ENCODE assay signal across 28 cellular contexts in the genomic region with DNA sequence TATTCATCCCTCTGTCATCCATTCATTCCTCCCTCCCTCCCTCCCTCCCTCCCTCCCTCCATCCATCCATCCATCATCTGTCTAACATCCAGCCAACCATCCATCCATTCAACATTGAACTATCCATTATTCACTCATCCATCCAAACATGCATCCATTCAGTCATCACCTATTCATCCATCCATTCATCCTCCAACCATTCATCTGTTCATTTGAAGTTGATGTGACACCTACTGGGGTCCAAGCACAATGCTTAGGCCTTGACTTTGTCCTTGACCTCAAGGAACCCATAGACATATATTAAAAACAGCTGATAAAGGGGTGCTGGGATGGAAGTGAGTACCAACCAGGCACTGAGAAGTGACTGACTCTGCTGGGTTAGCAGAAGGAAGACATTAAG.
"Had no signal": no experiment of that assay in that cellular context is flagged by ENCODE, and none has a peak within 500 bp of the region (broad histone marks: within the 10 kb centered on the region; RNA-seq: fewer than 3 reads in every experiment).

No MANE protein-coding gene starts in this region.

- H3K27ac Mint-ChIP-seq: activated CD4-positive, alpha-beta memory T cell treated with anti-CD3 and anti-CD28 coated beads for 36 hours; activated naive CD8-positive, alpha-beta T cell treated with anti-CD3 and anti-CD28 coated beads for 36 hours; progenitor cell of endocrine pancreas; T-helper 1 cell treated with Interleukin-12 subunit alpha and Interleukin-12 subunit beta and Interleukin-4 antibody, amounts not matched to agents 30 μg/mL and 1 μg/mL, for 36 hours had no signal

- H3K9me3 Mint-ChIP-seq: activated CD4-positive, alpha-beta memory T cell treated with anti-CD3 and anti-CD28 coated beads for 36 hours; activated naive CD8-positive, alpha-beta T cell treated with anti-CD3 and anti-CD28 coated beads for 36 hours; activated T-cell treated with anti-CD3 and anti-CD28 coated beads, Interleukin-2, amount 50 U/mL, for 4 hours; effector memory CD8-positive, alpha-beta T cell; immature natural killer cell; mesothelial cell of epicardium; naive B cell; T-helper 1 cell treated with Interleukin-12 subunit alpha and Interleukin-12 subunit beta and Interleukin-4 antibody, amounts not matched to agents 30 μg/mL and 1 μg/mL, for 36 hours had no signal

- H3K36me3 ChIP-seq: gastrocnemius medialis, ovary, right lobe of liver, suprapubic skin had no signal

- FAIRE-seq: astrocyte, kidney had no signal

- H3K27me3 ChIP-seq: gastrocnemius medialis, heart left ventricle, ovary, right lobe of liver, suprapubic skin, tibial artery had no signal

- H3K27me3 Mint-ChIP-seq: activated CD4-positive, alpha-beta memory T cell treated with anti-CD3 and anti-CD28 coated beads for 36 hours; activated naive CD8-positive, alpha-beta T cell treated with anti-CD3 and anti-CD28 coated beads for 36 hours; effector memory CD8-positive, alpha-beta T cell; naive B cell; progenitor cell of endocrine pancreas had no signal

- H3K4me3 ChIP-seq: gastrocnemius medialis, heart left ventricle, ovary, right lobe of liver, suprapubic skin, tibial artery had no signal

- ATAC-seq: activated CD4-positive, CD25-positive, alpha-beta regulatory T cell treated with anti-CD3 and anti-CD28 coated beads, Interleukin-2, amount 50 U/mL, for 24 hours; activated T-cell treated with anti-CD3 and anti-CD28 coated beads, Interleukin-2, amount 50 U/mL, for 4 hours; effector memory CD8-positive, alpha-beta T cell; gastrocnemius medialis; heart left ventricle; right lobe of liver had no signal

- H3K4me3 Mint-ChIP-seq: activated CD4-positive, alpha-beta memory T cell treated with anti-CD3 and anti-CD28 coated beads for 36 hours; activated naive CD8-positive, alpha-beta T cell treated with anti-CD3 and anti-CD28 coated beads for 36 hours; activated T-cell treated with anti-CD3 and anti-CD28 coated beads, Interleukin-2, amount 50 U/mL, for 4 hours; effector memory CD8-positive, alpha-beta T cell; immature natural killer cell; mesothelial cell of epicardium; T-helper 1 cell treated with Interleukin-12 subunit alpha and Interleukin-12 subunit beta and Interleukin-4 antibody, amounts not matched to agents 30 μg/mL and 1 μg/mL, for 36 hours had no signal

- H3K27ac ChIP-seq: brain microvascular endothelial cell, gastrocnemius medialis, heart left ventricle, ovary, right lobe of liver, suprapubic skin, WERI-Rb-1 had no signal

- H3K4me1 Mint-ChIP-seq: mesothelial cell of epicardium had no signal

- DNase-seq: activated CD4-positive, alpha-beta memory T cell treated with anti-CD3 and anti-CD28 coated beads for 36 hours; activated CD4-positive, alpha-beta T cell treated with anti-CD3 and anti-CD28 coated beads for 48 hours; activated CD8-positive, alpha-beta memory T cell treated with anti-CD3 and anti-CD28 coated beads, Interleukin-2, amount 50 U/mL, for 4 hours; activated naive CD4-positive, alpha-beta T cell; activated naive CD8-positive, alpha-beta T cell treated with anti-CD3 and anti-CD28 coated beads for 36 hours; activated T-cell treated with anti-CD3 and anti-CD28 coated beads, Interleukin-2, amount 50 U/mL, for 4 hours; brain microvascular endothelial cell; cortex of kidney; effector memory CD8-positive, alpha-beta T cell; erythroblast; gastrocnemius medialis; heart left ventricle; hypothalamus; immature natural killer cell; naive B cell; ovary; right lobe of liver; stimulated activated CD4-positive, alpha-beta T cell treated with anti-CD3 and anti-CD28 coated beads, Interleukin-2, amount 100 ng/mL, for 48 hours; T1000; tibial artery; WERI-Rb-1 had no signal

- H3K9me3 ChIP-seq: gastrocnemius medialis, heart left ventricle, ovary, right lobe of liver, suprapubic skin, tibial artery had no signal
